ENCODE assay signal across 11 cellular contexts in genomic region chr20:51424270-51425041, GRCh38.
DNase-seq lines count a peak whose midpoint lies in the region; FAIRE-seq and TF ChIP-seq lines count a peak whose summit lies in the region.
"Had no signal": no experiment of that assay in that cellular context is flagged by ENCODE, and none has a peak within 500 bp of the region (broad histone marks: within the 10 kb centered on the region; RNA-seq: fewer than 3 reads in every experiment).

No MANE protein-coding gene starts in this region.

- H3K36me3 ChIP-seq in Peyer's patch: peaks cover 0 to 4% (median 0%) of the 10 kb centered on the region in 3 donors
- H3K36me3 ChIP-seq in trophoblast cell (ENCODE audit: control insufficient read depth in 1 of 2, insufficient read depth in 2 of 2, low read length in 2 of 2): no peaks in the 10 kb centered on the region
- H3K36me3 ChIP-seq: gastroesophageal sphincter, neutrophil had no signal

- H4K91ac ChIP-seq in trophoblast cell (ENCODE audit: low read depth, low read length): peak overlapping the region; percentile 95

- peak overlapping the region; percentile 39 to 67 (median 56) for H3K27ac ChIP-seq in Peyer's patch
- H3K27ac ChIP-seq in trophoblast cell (ENCODE audit: low read depth, low read length): peak overlapping the region; percentile 95
- H3K27ac ChIP-seq: neutrophil had no signal

- peak overlapping the region; percentile 7 for H3K4me2 ChIP-seq in trophoblast cell (ENCODE audit: low read length)

- H3K9me3 Mint-ChIP-seq in activated naive CD8-positive, alpha-beta T cell treated with anti-CD3 and anti-CD28 coated beads for 36 hours: no peaks in the 10 kb centered on the region

- peaks cover 37% of the 10 kb centered on the region for H3K4me1 Mint-ChIP-seq in activated naive CD8-positive, alpha-beta T cell treated with anti-CD3 and anti-CD28 coated beads for 36 hours

- H3K79me1 ChIP-seq in trophoblast cell (ENCODE audit: low read length): peaks cover 66% of the 10 kb centered on the region

- no peak overlapping the region for H3K4me3 Mint-ChIP-seq in activated naive CD8-positive, alpha-beta T cell treated with anti-CD3 and anti-CD28 coated beads for 36 hours

- TF ChIP-seq POLR2A in Peyer's patch (IDR thresholded peaks at IDR 0.05): no peak

- no peaks in the 10 kb centered on the region for H3K27me3 Mint-ChIP-seq in activated naive CD8-positive, alpha-beta T cell treated with anti-CD3 and anti-CD28 coated beads for 36 hours

- H4K12ac ChIP-seq in trophoblast cell (ENCODE audit: low read depth, low read length): peak overlapping the region; percentile 17

- no CpG with 5 or more reads among the region's 15 CpGs for WGBS in trophoblast cell (ENCODE audit: extremely low coverage, insufficient coverage, insufficient read length)

- H2BK12ac ChIP-seq in trophoblast cell (ENCODE audit: low read length): peak overlapping the region; percentile 92

- no peak overlapping the region for H3K9ac ChIP-seq in trophoblast cell (ENCODE audit: low read length)

- DNase-seq in GM19239 (ENCODE audit: insufficient read length, low spot score): no peak
- no peak for DNase-seq in Peyer's patch
- DNase-seq in activated naive CD8-positive, alpha-beta T cell treated with anti-CD3 and anti-CD28 coated beads for 36 hours: no peak
- no peak for DNase-seq in trophoblast cell
- no peak for DNase-seq in NCI-H128 (lab: John Stamatoyannopoulos, UW; ENCODE audit: unreplicated experiment)
- no peak for DNase-seq in DMS53 treated with DMSO at 0.1 percent for 48 hours (lab: John Stamatoyannopoulos, UW; ENCODE audit: unreplicated experiment)
- no peak for DNase-seq in hippocampal formation (lab: John Stamatoyannopoulos, UW)
- DNase-seq: NCI-H1417 treated with DMSO at 0.1 percent for 48 hours, NCI-H524 had no signal

- peak overlapping the region; percentile 83 for H3K27ac Mint-ChIP-seq in activated naive CD8-positive, alpha-beta T cell treated with anti-CD3 and anti-CD28 coated beads for 36 hours

- H2BK120ac ChIP-seq in trophoblast cell (ENCODE audit: insufficient read depth, low read length, poor library complexity): peak overlapping the region; percentile 95

- peak overlapping the region; percentile 63 for H3K4ac ChIP-seq in trophoblast cell (ENCODE audit: low read depth, low read length)

- peak overlapping the region; percentile 85 for H3K14ac ChIP-seq in trophoblast cell (ENCODE audit: low read length)

- peak overlapping the region; percentile 87 for H2BK5ac ChIP-seq in trophoblast cell (ENCODE audit: low read depth, low read length, poor library complexity)

- H3K4me1 ChIP-seq in Peyer's patch: peaks cover 0 to 27% (median 7%) of the 10 kb centered on the region in 4 donors
- peaks cover 43 to 44% of the 10 kb centered on the region in 2 experiments for H3K4me1 ChIP-seq in trophoblast cell (ENCODE audit: control insufficient read depth in 1 of 2, insufficient read depth in 2 of 2, low read length in 2 of 2)

- H3K27me3 ChIP-seq in Peyer's patch (no peaks in the 10 kb centered on the region), trophoblast cell (ENCODE audit: insufficient read depth, low read length) (no peaks in the 10 kb centered on the region)
- H3K27me3 ChIP-seq: gastroesophageal sphincter, neutrophil had no signal

- H2AK5ac ChIP-seq in trophoblast cell (ENCODE audit: low read length): peak overlapping the region; percentile 70

- H4K8ac ChIP-seq in trophoblast cell (ENCODE audit: low read depth, low read length): peak overlapping the region; percentile 61

- no peaks in the 10 kb centered on the region for H3K9me3 ChIP-seq in Peyer's patch
- H3K9me3 ChIP-seq in trophoblast cell (ENCODE audit: insufficient read depth, low read depth, low read length): no peaks in the 10 kb centered on the region
- H3K9me3 ChIP-seq: gastroesophageal sphincter, neutrophil had no signal

- peaks cover 40% of the 10 kb centered on the region for H3K36me3 Mint-ChIP-seq in activated naive CD8-positive, alpha-beta T cell treated with anti-CD3 and anti-CD28 coated beads for 36 hours

- H3K4me3 ChIP-seq in Peyer's patch (no peak overlapping the region), trophoblast cell (ENCODE audit: low read depth, low read length) (no peak overlapping the region)
- H3K4me3 ChIP-seq: gastroesophageal sphincter had no signal

- peak; percentile 63 for FAIRE-seq in GM19239 (lab: Jason Lieb, UNC)

- TF ChIP-seq CTCF in Peyer's patch (IDR thresholded peaks at IDR 0.05): no peak

- no peak overlapping the region for H2AFZ ChIP-seq in trophoblast cell (ENCODE audit: insufficient read depth, low read length, poor library complexity)

- no peak overlapping the region for H3K23ac ChIP-seq in trophoblast cell (ENCODE audit: low read length)

- H3K79me2 ChIP-seq in trophoblast cell (ENCODE audit: control insufficient read depth, insufficient read depth, low read length, poor library complexity): peaks cover 25% of the 10 kb centered on the region

- H3K18ac ChIP-seq in trophoblast cell (ENCODE audit: low read length): peak overlapping the region; percentile 69
